Comparison of ENCODE assay signal across 1 cellular context in the genomic region with DNA sequence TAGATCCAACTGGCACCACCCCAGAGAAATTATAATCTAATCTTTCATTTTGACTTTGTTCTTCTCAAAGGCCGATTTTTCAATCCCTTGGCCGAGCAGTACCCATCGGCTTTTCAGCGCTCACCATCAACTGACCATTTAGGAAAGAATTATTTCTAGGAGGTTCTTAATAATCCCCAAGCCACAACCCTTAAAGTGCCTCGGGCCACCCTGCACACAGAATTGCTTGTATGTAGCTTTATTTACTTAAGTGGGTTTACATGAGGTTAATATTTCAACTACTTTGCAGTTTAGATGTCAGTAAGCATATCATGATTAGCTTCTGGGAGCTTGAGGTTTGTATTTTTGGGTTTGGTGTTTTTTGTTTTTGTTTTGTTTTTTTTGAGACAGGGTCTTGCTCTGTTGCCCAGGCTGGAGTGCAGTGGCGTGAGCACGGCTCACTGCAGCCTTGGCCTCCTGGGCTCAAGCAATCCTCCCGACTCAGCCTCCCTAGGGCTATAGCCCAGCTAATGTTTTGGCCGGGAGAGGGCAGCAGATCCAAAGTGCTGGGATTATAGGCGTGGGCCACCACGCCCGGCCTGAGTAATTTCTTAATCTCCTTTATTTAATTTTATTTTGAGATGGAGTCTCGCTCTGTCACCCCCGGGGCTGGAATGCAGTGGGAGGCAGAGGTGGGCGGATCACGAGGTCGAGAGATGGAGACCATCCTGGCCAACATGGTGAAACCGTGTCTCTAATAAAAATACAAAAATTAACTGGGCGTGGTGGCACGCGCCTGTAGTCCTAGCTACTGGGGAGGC.
TF ChIP-seq lines count a peak whose summit lies in the region.

No MANE protein-coding gene starts in this region.

TF ChIP-seq in GM12878, 131 proteins besides CTCF, POLR2A, EP300 and RAD21 (continued from another document):
- TF ChIP-seq, protein P1, sequence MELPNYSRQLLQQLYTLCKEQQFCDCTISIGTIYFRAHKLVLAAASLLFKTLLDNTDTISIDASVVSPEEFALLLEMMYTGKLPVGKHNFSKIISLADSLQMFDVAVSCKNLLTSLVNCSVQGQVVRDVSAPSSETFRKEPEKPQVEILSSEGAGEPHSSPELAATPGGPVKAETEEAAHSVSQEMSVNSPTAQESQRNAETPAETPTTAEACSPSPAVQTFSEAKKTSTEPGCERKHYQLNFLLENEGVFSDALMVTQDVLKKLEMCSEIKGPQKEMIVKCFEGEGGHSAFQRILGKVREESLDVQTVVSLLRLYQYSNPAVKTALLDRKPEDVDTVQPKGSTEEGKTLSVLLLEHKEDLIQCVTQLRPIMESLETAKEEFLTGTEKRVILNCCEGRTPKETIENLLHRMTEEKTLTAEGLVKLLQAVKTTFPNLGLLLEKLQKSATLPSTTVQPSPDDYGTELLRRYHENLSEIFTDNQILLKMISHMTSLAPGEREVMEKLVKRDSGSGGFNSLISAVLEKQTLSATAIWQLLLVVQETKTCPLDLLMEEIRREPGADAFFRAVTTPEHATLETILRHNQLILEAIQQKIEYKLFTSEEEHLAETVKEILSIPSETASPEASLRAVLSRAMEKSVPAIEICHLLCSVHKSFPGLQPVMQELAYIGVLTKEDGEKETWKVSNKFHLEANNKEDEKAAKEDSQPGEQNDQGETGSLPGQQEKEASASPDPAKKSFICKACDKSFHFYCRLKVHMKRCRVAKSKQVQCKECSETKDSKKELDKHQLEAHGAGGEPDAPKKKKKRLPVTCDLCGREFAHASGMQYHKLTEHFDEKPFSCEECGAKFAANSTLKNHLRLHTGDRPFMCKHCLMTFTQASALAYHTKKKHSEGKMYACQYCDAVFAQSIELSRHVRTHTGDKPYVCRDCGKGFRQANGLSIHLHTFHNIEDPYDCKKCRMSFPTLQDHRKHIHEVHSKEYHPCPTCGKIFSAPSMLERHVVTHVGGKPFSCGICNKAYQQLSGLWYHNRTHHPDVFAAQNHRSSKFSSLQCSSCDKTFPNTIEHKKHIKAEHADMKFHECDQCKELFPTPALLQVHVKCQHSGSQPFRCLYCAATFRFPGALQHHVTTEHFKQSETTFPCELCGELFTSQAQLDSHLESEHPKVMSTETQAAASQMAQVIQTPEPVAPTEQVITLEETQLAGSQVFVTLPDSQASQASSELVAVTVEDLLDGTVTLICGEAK (IDR thresholded peaks at IDR 0.05; ENCODE audit: borderline replicate concordance), result 0 out of 2 replicates have a peak, but pooled peaks have one; percentile 22
